In genomic region chr19:55691561-55692481, GRCh38 we compare ENCODE assay signal across 32 cellular contexts. TPM values are rescaled to one million over a fixed set of nuclear protein-coding genes. Genes with fewer than 3 reads are reported as not detected.
"Had no signal": no experiment of that assay in that cellular context is flagged by ENCODE, and none has a peak within 500 bp of the region (broad histone marks: within the 10 kb centered on the region; RNA-seq: fewer than 3 reads in every experiment).

No MANE protein-coding gene starts in this region.

- H3K9ac ChIP-seq: SK-N-SH had no signal

- FAIRE-seq: small intestine had no signal

- H3K27ac Mint-ChIP-seq: activated CD4-positive, alpha-beta T cell treated with anti-CD3 and anti-CD28 coated beads, Interleukin-2, amount 10 ng/mL, durations not matched to agents 24 days and 14 days; activated CD8-positive, alpha-beta memory T cell treated with anti-CD3 and anti-CD28 coated beads, Interleukin-2, amount 10 ng/mL, durations not matched to agents 7 days and 5 days; activated CD8-positive, alpha-beta T cell treated with anti-CD3 and anti-CD28 coated beads for 36 hours; activated T-helper 1 cell treated with anti-CD3 and anti-CD28 coated beads, Interleukin-12 subunit alpha, Interleukin-12 subunit beta, Interleukin-2, Interleukin-4 antibody, amounts not matched to agents 30 ng/mL and 10 ng/mL and 1 ng/mL, durations not matched to agents 14 hours and 24 hours and 36 hours; brain had no signal

- H3K9me3 ChIP-seq: mucosa of descending colon, prostate gland, SK-N-SH, thyroid gland had no signal

- H3K27me3 ChIP-seq: thyroid gland had no signal

- H3K27me3 Mint-ChIP-seq: activated CD4-positive, alpha-beta T cell treated with anti-CD3 and anti-CD28 coated beads, Interleukin-2, amount 10 ng/mL, durations not matched to agents 24 days and 14 days; activated CD8-positive, alpha-beta memory T cell treated with anti-CD3 and anti-CD28 coated beads, Interleukin-2, amount 10 ng/mL, durations not matched to agents 7 days and 5 days; activated CD8-positive, alpha-beta T cell treated with anti-CD3 and anti-CD28 coated beads for 36 hours; brain had no signal

- DNase-seq: activated CD4-positive, alpha-beta T cell treated with anti-CD3 and anti-CD28 coated beads, Interleukin-2, amount 10 ng/mL, durations not matched to agents 24 days and 14 days; activated CD8-positive, alpha-beta memory T cell treated with anti-CD3 and anti-CD28 coated beads, Interleukin-2, amount 10 ng/mL, durations not matched to agents 7 days and 5 days; activated CD8-positive, alpha-beta T cell treated with anti-CD3 and anti-CD28 coated beads for 36 hours; activated gamma-delta T cell; activated naive CD4-positive, alpha-beta T cell treated with anti-CD3 and anti-CD28 coated beads, Interleukin-2, amount 50 U/mL, for 16 hours; activated T-cell treated with anti-CD3 and anti-CD28 coated beads for 4 hours; caudate nucleus; dermis blood vessel endothelial cell; effector CD8-positive, alpha-beta T cell; erythroblast; foreskin fibroblast; kidney glomerular epithelial cell; mesendoderm; SK-N-SH; small intestine; stimulated activated CD4-positive, alpha-beta T cell treated with anti-CD3 and anti-CD28 coated beads, Interleukin-2, amount 100 ng/mL, for 48 hours; stimulated activated naive CD4-positive, alpha-beta T cell treated with Interleukin-2 at 50 U/mL for 16 hours; substantia nigra; thyroid gland had no signal

- H3K4me3 ChIP-seq: mucosa of descending colon, prostate gland, thyroid gland had no signal

- H3K4me1 Mint-ChIP-seq: activated CD4-positive, alpha-beta T cell treated with anti-CD3 and anti-CD28 coated beads, Interleukin-2, amount 10 ng/mL, durations not matched to agents 24 days and 14 days; activated CD8-positive, alpha-beta memory T cell treated with anti-CD3 and anti-CD28 coated beads, Interleukin-2, amount 10 ng/mL, durations not matched to agents 7 days and 5 days; brain; neural crest cell had no signal

- H3K27ac ChIP-seq: prostate gland, thyroid gland had no signal

- ATAC-seq: activated CD8-positive, alpha-beta memory T cell treated with anti-CD3 and anti-CD28 coated beads, Interleukin-2, amount 10 ng/mL, durations not matched to agents 7 days and 5 days; activated CD8-positive, alpha-beta T cell treated with anti-CD3 and anti-CD28 coated beads for 36 hours; mucosa of descending colon had no signal

- H3K4me1 ChIP-seq: prostate gland, thyroid gland had no signal

- H3K9me3 Mint-ChIP-seq: activated CD4-positive, alpha-beta T cell treated with anti-CD3 and anti-CD28 coated beads, Interleukin-2, amount 10 ng/mL, durations not matched to agents 24 days and 14 days; activated CD8-positive, alpha-beta T cell treated with anti-CD3 and anti-CD28 coated beads for 36 hours; activated T-helper 1 cell treated with anti-CD3 and anti-CD28 coated beads, Interleukin-12 subunit alpha, Interleukin-12 subunit beta, Interleukin-2, Interleukin-4 antibody, amounts not matched to agents 30 ng/mL and 10 ng/mL and 1 ng/mL, durations not matched to agents 14 hours and 24 hours and 36 hours; brain; neural crest cell had no signal

- H3K4me2 ChIP-seq: SK-N-SH had no signal

- H3K4me3 Mint-ChIP-seq: activated CD4-positive, alpha-beta T cell treated with anti-CD3 and anti-CD28 coated beads, Interleukin-2, amount 10 ng/mL, durations not matched to agents 24 days and 14 days; activated CD8-positive, alpha-beta memory T cell treated with anti-CD3 and anti-CD28 coated beads, Interleukin-2, amount 10 ng/mL, durations not matched to agents 7 days and 5 days; activated CD8-positive, alpha-beta T cell treated with anti-CD3 and anti-CD28 coated beads for 36 hours; activated T-helper 1 cell treated with anti-CD3 and anti-CD28 coated beads, Interleukin-12 subunit alpha, Interleukin-12 subunit beta, Interleukin-2, Interleukin-4 antibody, amounts not matched to agents 30 ng/mL and 10 ng/mL and 1 ng/mL, durations not matched to agents 14 hours and 24 hours and 36 hours; brain; neural crest cell had no signal

RNA-seq across cellular contexts. Expression of gene NLRP9, which starts 46.4 kb away (rescaled TPM):
- total RNA-seq: activated CD4-positive, alpha-beta T cell treated with anti-CD3 and anti-CD28 coated beads, Interleukin-2, amount 10 ng/mL, durations not matched to agents 24 days and 14 days; activated CD8-positive, alpha-beta memory T cell treated with anti-CD3 and anti-CD28 coated beads, Interleukin-2, amount 10 ng/mL, durations not matched to agents 7 days and 5 days; activated CD8-positive, alpha-beta T cell treated with anti-CD3 and anti-CD28 coated beads for 36 hours; activated T-helper 1 cell treated with anti-CD3 and anti-CD28 coated beads, Interleukin-12 subunit alpha, Interleukin-12 subunit beta, Interleukin-2, Interleukin-4 antibody, amounts not matched to agents 30 ng/mL and 10 ng/mL and 1 ng/mL, durations not matched to agents 14 hours and 24 hours and 36 hours; aorta; dermis blood vessel endothelial cell; fibroblast of lung; glomerular endothelial cell; lower leg skin; mucosa of descending colon; neural crest cell; osteocyte; T-helper 2 cell treated with Interferon-gamma antibody and Interleukin-4, amounts not matched to agents 100 ng/mL and 5 ng/mL, for 36 hours; thyroid gland; urinary bladder had no signal
- polyA plus RNA-seq: adipose tissue, aorta, fibroblast of lung, SK-N-SH, urinary bladder had no signal
